In the genomic region with DNA sequence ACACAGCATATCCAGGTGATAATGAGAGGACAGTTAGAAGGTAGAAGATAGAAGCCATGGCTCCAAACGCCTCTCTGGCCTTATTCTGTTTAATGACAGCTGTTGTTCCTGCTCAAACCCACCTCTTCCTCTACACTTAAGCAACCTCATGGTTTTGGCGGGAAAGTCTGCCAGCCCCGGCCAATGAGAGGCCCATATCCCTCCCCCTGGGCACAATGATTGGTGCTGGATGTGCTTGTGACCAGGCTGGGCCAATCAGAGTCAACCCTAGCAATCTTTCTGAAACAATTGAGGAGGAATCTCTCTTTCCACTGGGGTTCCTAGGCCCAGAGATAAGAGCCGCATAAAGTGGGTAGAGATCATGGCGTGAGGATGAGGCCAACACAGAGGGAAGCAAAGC, we compare ENCODE assay signal across 17 cellular contexts. TPM values are rescaled to one million over a fixed set of nuclear protein-coding genes. Genes with fewer than 3 reads are reported as not detected.
DNase-seq lines count a peak whose midpoint lies in the region; ATAC-seq and TF ChIP-seq lines count a peak whose summit lies in the region.
"Had no signal": no experiment of that assay in that cellular context is flagged by ENCODE, and none has a peak within 500 bp of the region (broad histone marks: within the 10 kb centered on the region; RNA-seq: fewer than 3 reads in every experiment).

No MANE protein-coding gene starts in this region.

- peak; percentile 67 for ATAC-seq in DND-41 (ENCODE audit: insufficient read depth, low read depth)

- H3K9ac ChIP-seq in DND-41 (ENCODE audit: low read depth, low read length), result no peak overlapping the region

- no peak overlapping the region for H3K4me3 ChIP-seq in DND-41 (ENCODE audit: low read depth in 1 of 2, low read length in 2 of 2)
- H3K4me3 ChIP-seq: lung, ovary had no signal

- H3K79me2 ChIP-seq in DND-41 (ENCODE audit: insufficient read depth, low read length), result no peaks in the 10 kb centered on the region

- no peak overlapping the region for H2AFZ ChIP-seq in DND-41 (ENCODE audit: low read depth, low read length)

- H3K4me2 ChIP-seq in DND-41 (ENCODE audit: insufficient read depth, low read length), result no peak overlapping the region

- TF ChIP-seq CTCF in DND-41 (IDR thresholded peaks at IDR 0.05; ENCODE audit: borderline replicate concordance, extremely low read depth, low read length, poor library complexity, severe bottlenecking), result no peak

- H3K27ac ChIP-seq in DND-41 (ENCODE audit: low read length), result no peak overlapping the region
- H3K27ac ChIP-seq: ovary had no signal

- no peaks in the 10 kb centered on the region for H3K9me3 ChIP-seq in DND-41 (ENCODE audit: insufficient read depth, low read length, severe bottlenecking)
- H3K9me3 ChIP-seq: ovary had no signal

- no peaks in the 10 kb centered on the region for H3K36me3 ChIP-seq in DND-41 (ENCODE audit: insufficient read depth, low read length)
- H3K36me3 ChIP-seq: ovary had no signal

- H3K27me3 ChIP-seq in DND-41 (ENCODE audit: insufficient read depth, low read length, poor library complexity), result no peaks in the 10 kb centered on the region
- H3K27me3 ChIP-seq: ovary had no signal

- peak; percentile 46 for DNase-seq in AG08395 (ENCODE audit: low spot score)
- DNase-seq in DND-41, result peak; percentile 49
- DNase-seq in NAMALWA (ENCODE audit: low spot score), result peak; percentile 84
- DNase-seq in cerebellum (ENCODE audit: low spot score), result peak; percentile 28
- no peak for DNase-seq in NCI-H2029 treated with DMSO at 0.1 percent for 48 hours (lab: John Stamatoyannopoulos, UW)
- no peak for DNase-seq in iPS-NIHi11 (ENCODE audit: low spot score)
- DNase-seq in CD1c-positive myeloid dendritic cell (ENCODE audit: extremely low spot score), result no peak
- DNase-seq: central memory CD4-positive, alpha-beta T cell; DMS153; NCI-H1105; NK-92 treated with Interleukin-12 subunit alpha and Interleukin-12 subunit beta, amount 100 ng/mL, for 24 hours; ovary; stimulated activated CD4-positive, alpha-beta T cell treated with anti-CD3 and anti-CD28 coated beads, Interleukin-4, amount 100 ng/mL, for 4 hours; substantia nigra; T1000 had no signal

- no peaks in the 10 kb centered on the region for H4K20me1 ChIP-seq in DND-41 (ENCODE audit: insufficient read depth, low read length)

- no peaks in the 10 kb centered on the region for H3K4me1 ChIP-seq in DND-41 (ENCODE audit: insufficient read depth, low read length)

RNA-seq across cellular contexts. Expression of gene GFI1B, which starts 4.8 kb away (rescaled TPM):
- total RNA-seq in cerebellum, result 0.09 TPM
- total RNA-seq: activated T-helper 2 cell treated with anti-CD3 and anti-CD28 coated beads, Interferon-gamma antibody, Interleukin-2, Interleukin-4, amounts not matched to agents 10 μg/mL and 5 μg/mL and 100 μg/mL, durations not matched to agents 14 hours and 24 hours and 36 hours; ovary had no signal

RNA-seq across cellular contexts. Expression of gene TSC1, which starts 29.3 kb away (rescaled TPM):
- 82.4 TPM for total RNA-seq in cerebellum

RNA-seq across cellular contexts. Expression of gene GTF3C5, which starts 57.1 kb away (rescaled TPM):
- total RNA-seq in cerebellum, result 26.5 TPM

Comparison
In these comparisons a context has a peak if more than half of its experiments do, and no peak if none do; other contexts are left out.
1. DNase-seq: peak in AG08395 (single experiment), DND-41 (single experiment), NAMALWA (single experiment) and cerebellum (single experiment); none in NCI-H2029 treated with DMSO at 0.1 percent for 48 hours (single experiment), iPS-NIHi11 (single experiment) and CD1c-positive myeloid dendritic cell (single experiment).